In the genomic region with DNA sequence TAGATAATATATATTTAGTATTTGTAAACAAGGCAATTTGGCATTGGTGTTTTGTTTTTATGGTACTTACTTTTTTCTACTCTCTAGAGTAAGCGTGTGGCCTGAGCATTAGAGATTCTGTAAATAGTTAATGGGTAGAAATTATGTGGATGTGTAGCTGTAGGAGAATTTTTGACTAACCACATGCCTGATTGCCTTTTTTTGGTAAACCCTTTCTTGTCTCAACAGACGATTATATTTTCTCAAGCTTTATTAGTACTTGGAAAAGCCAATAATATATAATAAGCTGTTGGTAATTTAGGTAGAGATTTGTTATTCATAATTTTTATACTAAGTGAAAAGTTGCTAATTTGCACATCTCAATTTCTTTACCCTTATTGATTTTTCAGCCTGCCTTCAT, we compare ENCODE assay signal across 17 cellular contexts.
DNase-seq lines count a peak whose midpoint lies in the region; ATAC-seq, FAIRE-seq and TF ChIP-seq lines count a peak whose summit lies in the region.
"Had no signal": no experiment of that assay in that cellular context is flagged by ENCODE, and none has a peak within 500 bp of the region (broad histone marks: within the 10 kb centered on the region; RNA-seq: fewer than 3 reads in every experiment).

No MANE protein-coding gene starts in this region.

- no peak overlapping the region for H2AFZ ChIP-seq in ACC112 (ENCODE audit: low read length, unreplicated experiment)
- H2AFZ ChIP-seq in astrocyte (ENCODE audit: low read depth, low read length), result no peak overlapping the region

- H3K27ac ChIP-seq in ACC112 (ENCODE audit: low read depth, low read length) (peak overlapping the region; percentile 66), astrocyte (ENCODE audit: low read depth, low read length) (peak overlapping the region; percentile 66), spleen (no peak overlapping the region), heart right ventricle (no peak overlapping the region)
- H3K27ac ChIP-seq: BLaER1 had no signal

- no peak for TF ChIP-seq CTCF in Calu3 (IDR thresholded peaks at IDR 0.05; ENCODE audit: unreplicated experiment)
- TF ChIP-seq CTCF in astrocyte (IDR thresholded peaks at IDR 0.05; ENCODE audit: insufficient read depth, low read depth, low read length), result no peak
- TF ChIP-seq CTCF in osteocyte (IDR thresholded peaks at IDR 0.05), result no peak
- TF ChIP-seq CTCF in spleen (IDR thresholded peaks at IDR 0.05 in 8 of 11, conservative IDR thresholded peaks at IDR 0.05 in 3 of 11), result no peak
- no peak for TF ChIP-seq CTCF in heart right ventricle (IDR thresholded peaks at IDR 0.05)

- H3K9me3 Mint-ChIP-seq in Calu3 (ENCODE audit: low read depth, unreplicated experiment), result no peaks in the 10 kb centered on the region
- no peaks in the 10 kb centered on the region for H3K9me3 Mint-ChIP-seq in astrocyte (ENCODE audit: unreplicated experiment)
- H3K9me3 Mint-ChIP-seq in osteocyte (ENCODE audit: unreplicated experiment), result peaks cover 3% of the 10 kb centered on the region
- H3K9me3 Mint-ChIP-seq: CD4-positive, alpha-beta T cell had no signal

- 92 to 98% (median 97%) methylated on average over 2 of the region's 2 CpGs for WGBS in spleen, 5 donors
- WGBS in heart right ventricle, 2 donors, result 92 to 97% methylated on average over 2 of the region's 2 CpGs

- H3K27me3 ChIP-seq in ACC112 (ENCODE audit: insufficient read depth, low read length), result no peaks in the 10 kb centered on the region
- no peaks in the 10 kb centered on the region for H3K27me3 ChIP-seq in astrocyte (ENCODE audit: insufficient read depth, low read length)
- no peaks in the 10 kb centered on the region for H3K27me3 ChIP-seq in spleen (replicated peaks in 1 of 7)
- H3K27me3 ChIP-seq in heart right ventricle, result no peaks in the 10 kb centered on the region
- H3K27me3 ChIP-seq: BLaER1, MG63 had no signal

- H3K27me3 Mint-ChIP-seq in Calu3 (ENCODE audit: unreplicated experiment) (no peaks in the 10 kb centered on the region), astrocyte (ENCODE audit: low read depth, unreplicated experiment) (no peaks in the 10 kb centered on the region), osteocyte (ENCODE audit: unreplicated experiment) (no peaks in the 10 kb centered on the region)
- H3K27me3 Mint-ChIP-seq: CD4-positive, alpha-beta T cell had no signal

- intact Hi-C loops in Calu3 (cut with micrococcal nuclease; ENCODE audit: unreplicated experiment), result no loop called here
- intact Hi-C loops in spleen (cut with DNase I; ENCODE audit: low total_unique reads), result no loop called here
- intact Hi-C loops in heart right ventricle (cut with DNase I), result no loop called here

- H3K36me3 Mint-ChIP-seq in Calu3 (ENCODE audit: insufficient read depth, unreplicated experiment), result peaks cover 13% of the 10 kb centered on the region
- H3K36me3 Mint-ChIP-seq in astrocyte (ENCODE audit: low read depth, unreplicated experiment), result no peaks in the 10 kb centered on the region
- peaks cover 15% of the 10 kb centered on the region for H3K36me3 Mint-ChIP-seq in osteocyte (ENCODE audit: unreplicated experiment)

- DNase-seq in Calu3, result no peak
- peak; percentile 21 for DNase-seq in astrocyte (ENCODE audit: low read depth)
- DNase-seq in osteocyte (ENCODE audit: extremely low spot score, unreplicated experiment), result no peak
- DNase-seq in UCSD-AML1 (lab: John Stamatoyannopoulos, UW; ENCODE audit: unreplicated experiment), result no peak
- no peak for DNase-seq in spleen
- no peak for DNase-seq in heart right ventricle
- DNase-seq: CD4-positive, alpha-beta T cell; GDM1; Kasumi-1; NCI-H1048; OCI-M1 had no signal

- H3K27ac Mint-ChIP-seq in Calu3 (ENCODE audit: unreplicated experiment) (peak overlapping the region; percentile 47), astrocyte (ENCODE audit: unreplicated experiment) (no peak overlapping the region), osteocyte (ENCODE audit: unreplicated experiment) (peak overlapping the region; percentile 89)
- H3K27ac Mint-ChIP-seq: CD4-positive, alpha-beta T cell had no signal

- ATAC-seq in heart right ventricle, result no peak
- ATAC-seq: HCT116 had no signal

- H3K36me3 ChIP-seq in ACC112 (ENCODE audit: insufficient read depth, low read length) (no peaks in the 10 kb centered on the region), astrocyte (ENCODE audit: insufficient read depth, low read length) (peaks cover 4% of the 10 kb centered on the region), spleen (peaks cover 0 to 54% (median 0%) of the 10 kb centered on the region in 6 donors), heart right ventricle (peaks cover 0 to 66% (median 6%) of the 10 kb centered on the region in 9 donors)
- H3K36me3 ChIP-seq: MG63 had no signal

- FAIRE-seq in astrocyte (lab: Jason Lieb, UNC), result no peak
- FAIRE-seq: GM19239, H1 had no signal

- no peak overlapping the region for H3K9ac ChIP-seq in astrocyte (ENCODE audit: low read length)
- H3K9ac ChIP-seq: BLaER1 had no signal

- H3K4me3 Mint-ChIP-seq in Calu3 (ENCODE audit: low read depth, unreplicated experiment), result no peak overlapping the region
- no peak overlapping the region for H3K4me3 Mint-ChIP-seq in astrocyte (ENCODE audit: unreplicated experiment)
- H3K4me3 Mint-ChIP-seq in osteocyte (ENCODE audit: unreplicated experiment), result no peak overlapping the region
- H3K4me3 Mint-ChIP-seq: CD4-positive, alpha-beta T cell had no signal

- BruUV-seq in Calu3 (replicated peaks; lab: Mats Ljungman, UMichigan), result no TSS peak

- H3K4me3 ChIP-seq in ACC112 (ENCODE audit: low read depth, low read length) (no peak overlapping the region), astrocyte (ENCODE audit: insufficient read depth, low read depth, low read length) (no peak overlapping the region), spleen (no peak overlapping the region), heart right ventricle (no peak overlapping the region)
- H3K4me3 ChIP-seq: BLaER1, MG63 had no signal

- no peaks in the 10 kb centered on the region for H4K20me1 ChIP-seq in astrocyte (ENCODE audit: insufficient read depth, low read length)
- H4K20me1 ChIP-seq: BLaER1 had no signal

- no peak for TF ChIP-seq POLR2A in spleen (IDR thresholded peaks at IDR 0.05)

- CTCF ChIA-PET in Calu3 (lab: Charles Lee), result no interaction called here

- H3K4me1 Mint-ChIP-seq in Calu3 (ENCODE audit: low read depth, unreplicated experiment) (peaks cover 40% of the 10 kb centered on the region), astrocyte (ENCODE audit: low read depth, unreplicated experiment) (peaks cover 24% of the 10 kb centered on the region), osteocyte (ENCODE audit: unreplicated experiment) (peaks cover 46% of the 10 kb centered on the region)

- H3K4me2 ChIP-seq in astrocyte (ENCODE audit: low read length), result no peak overlapping the region
- H3K4me2 ChIP-seq: BLaER1 had no signal

- H3K9me3 ChIP-seq in astrocyte (ENCODE audit: insufficient read depth, low read depth, low read length), result no peaks in the 10 kb centered on the region
- no peaks in the 10 kb centered on the region for H3K9me3 ChIP-seq in spleen
- no peaks in the 10 kb centered on the region for H3K9me3 ChIP-seq in heart right ventricle
- H3K9me3 ChIP-seq: BLaER1, MG63 had no signal

- H3K4me1 ChIP-seq in ACC112 (ENCODE audit: control insufficient read depth, insufficient read depth, low read length, unreplicated experiment), result peaks cover 33% of the 10 kb centered on the region
- H3K4me1 ChIP-seq in astrocyte (ENCODE audit: insufficient read depth, low read length), result peaks cover 23% of the 10 kb centered on the region
- H3K4me1 ChIP-seq in spleen, result peaks cover 0 to 5% (median 0%) of the 10 kb centered on the region in 6 donors
- peaks cover 0 to 6% (median 0%) of the 10 kb centered on the region in 9 donors for H3K4me1 ChIP-seq in heart right ventricle
- H3K4me1 ChIP-seq: BLaER1 had no signal

- no peaks in the 10 kb centered on the region for H3K79me2 ChIP-seq in ACC112 (ENCODE audit: control insufficient read depth, insufficient read depth, low read length, unreplicated experiment)
- no peaks in the 10 kb centered on the region for H3K79me2 ChIP-seq in astrocyte (ENCODE audit: insufficient read depth, low read length)

Comparison
In these comparisons a context has a peak if more than half of its experiments do, and no peak if none do; other contexts are left out.
1. H3K27ac ChIP-seq: peak in ACC112 (single experiment) and astrocyte (single experiment); none in spleen (0 of 8) and heart right ventricle (0 of 10).